ENCODE assay signal across 2 cellular contexts in genomic region chr4:7344650-7345049, GRCh38.
TF ChIP-seq lines count a peak whose summit lies in the region.

No MANE protein-coding gene starts in this region.

TF ChIP-seq in A549, 52 proteins besides CTCF, POLR2A, EP300 and RAD21 (continued from another document):
- TF ChIP-seq GATA3 (IDR thresholded peaks at IDR 0.05; ENCODE audit: borderline replicate concordance) (no peak), HOXB13 (CRISPR knock-in tag; IDR thresholded peaks at IDR 0.05; ENCODE audit: low read depth) (no peak), ATOH8 (CRISPR knock-in tag; IDR thresholded peaks at IDR 0.05; ENCODE audit: low read depth) (no peak), ZC3H11A (IDR thresholded peaks at IDR 0.05) (no peak), REST (IDR thresholded peaks at IDR 0.05) (no peak), RNF2 (IDR thresholded peaks at IDR 0.05; ENCODE audit: borderline replicate concordance, low read depth) (no peak), POLR2AphosphoS2 (conservative IDR thresholded peaks at IDR 0.05; ENCODE audit: low read length) (no peak)
TF ChIP-seq in A549: peak in this region for 0.

TF ChIP-seq in IMR-90, 13 proteins besides CTCF, POLR2A, EP300 and RAD21 (continued from another document):
- TF ChIP-seq USF2 (IDR thresholded peaks at IDR 0.05; ENCODE audit: low read depth, low read length) (no peak), SMC3 (IDR thresholded peaks at IDR 0.05; ENCODE audit: low read depth, low read length) (no peak), MAFK (IDR thresholded peaks at IDR 0.05; ENCODE audit: low read depth, low read length) (no peak), CHD1 (IDR thresholded peaks at IDR 0.05; ENCODE audit: low read depth, low read length) (no peak), NFE2L2 (IDR thresholded peaks at IDR 0.05; ENCODE audit: low read depth, low read length) (no peak), RFX5 (IDR thresholded peaks at IDR 0.05; ENCODE audit: low read depth, low read length) (no peak), BHLHE40 (IDR thresholded peaks at IDR 0.05; ENCODE audit: low read depth, low read length) (no peak), ELK1 (IDR thresholded peaks at IDR 0.05; ENCODE audit: borderline replicate concordance, low read depth, low read length) (no peak), MAZ (IDR thresholded peaks at IDR 0.05; ENCODE audit: borderline replicate concordance, low read depth, low read length) (no peak), CEBPB (IDR thresholded peaks at IDR 0.05; ENCODE audit: low read depth, low read length) (no peak), RCOR1 (IDR thresholded peaks at IDR 0.05; ENCODE audit: insufficient replicate concordance, low read length) (no peak)
